21 cellular contexts compared by ENCODE assay signal in the genomic region with DNA sequence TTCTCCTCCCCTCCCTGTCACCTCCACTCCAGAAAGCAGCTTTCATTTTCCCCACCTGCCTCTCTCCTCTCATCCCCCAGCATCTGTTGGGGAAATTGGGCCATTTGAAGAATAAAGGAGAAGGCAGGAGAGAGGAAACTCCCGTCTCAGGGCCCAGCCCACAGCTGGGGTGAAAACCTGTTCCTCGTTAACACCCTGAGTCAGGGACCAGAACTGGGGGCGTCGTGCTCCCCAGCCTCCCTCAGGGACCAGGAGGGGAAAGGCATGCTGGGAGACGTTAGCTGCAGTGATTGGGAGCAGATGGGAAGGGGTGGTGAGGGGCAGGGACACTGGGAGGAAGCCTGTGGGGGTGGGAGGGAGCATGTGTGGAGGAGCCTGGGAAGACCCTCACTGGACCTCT.
"Had no signal": no experiment of that assay in that cellular context is flagged by ENCODE, and none has a peak within 500 bp of the region (broad histone marks: within the 10 kb centered on the region; RNA-seq: fewer than 3 reads in every experiment).

No MANE protein-coding gene starts in this region.

- H3K27me3 ChIP-seq: colonic mucosa, esophagus squamous epithelium, right lobe of liver, transverse colon had no signal

- H3K4me1 ChIP-seq: colonic mucosa, foreskin keratinocyte, lower lobe of right lung, right lobe of liver had no signal

- H3K4me3 ChIP-seq: colonic mucosa, esophagus squamous epithelium, left ventricle myocardium inferior, lower lobe of right lung, right lobe of liver, stomach, thoracic aorta, transverse colon had no signal

- H3K27ac Mint-ChIP-seq: immature natural killer cell, memory B cell, nephron progenitor cell, progenitor cell of endocrine pancreas had no signal

- H3K36me3 ChIP-seq: colonic mucosa, esophagus squamous epithelium, left ventricle myocardium inferior, lower lobe of right lung, right lobe of liver, stomach, thoracic aorta, transverse colon had no signal

- H3K9me3 Mint-ChIP-seq: immature natural killer cell, memory B cell, naive B cell, nephron progenitor cell had no signal

- H3K4me3 Mint-ChIP-seq: memory B cell, naive B cell, nephron progenitor cell had no signal

- H3K27ac ChIP-seq: colonic mucosa, esophagus squamous epithelium, foreskin keratinocyte, left ventricle myocardium inferior, lower lobe of right lung, right lobe of liver, stomach, thoracic aorta, transverse colon had no signal

- FAIRE-seq: keratinocyte had no signal

- H3K4me1 Mint-ChIP-seq: immature natural killer cell had no signal

- H3K36me3 Mint-ChIP-seq: immature natural killer cell, memory B cell, naive B cell had no signal

- DNase-seq: cerebellar nuclear complex; colonic mucosa; dermis blood vessel endothelial cell; esophagus squamous epithelium; foreskin keratinocyte; immature natural killer cell; left cardiac atrium; left ventricle myocardium inferior; lower lobe of right lung; naive B cell; nephron progenitor cell; right lobe of liver; stimulated activated CD4-positive, alpha-beta T cell treated with anti-CD3 and anti-CD28 coated beads, Interleukin-2, amount 100 ng/mL, for 24 hours; stimulated activated naive CD4-positive, alpha-beta T cell; stomach; substantia nigra; transverse colon had no signal

- ATAC-seq: foreskin keratinocyte, lower lobe of right lung, right lobe of liver had no signal

- H3K9me3 ChIP-seq: colonic mucosa, esophagus squamous epithelium, left ventricle myocardium inferior, lower lobe of right lung, right lobe of liver, stomach, thoracic aorta, transverse colon had no signal
